9 cellular contexts compared by ENCODE assay signal in the genomic region with DNA sequence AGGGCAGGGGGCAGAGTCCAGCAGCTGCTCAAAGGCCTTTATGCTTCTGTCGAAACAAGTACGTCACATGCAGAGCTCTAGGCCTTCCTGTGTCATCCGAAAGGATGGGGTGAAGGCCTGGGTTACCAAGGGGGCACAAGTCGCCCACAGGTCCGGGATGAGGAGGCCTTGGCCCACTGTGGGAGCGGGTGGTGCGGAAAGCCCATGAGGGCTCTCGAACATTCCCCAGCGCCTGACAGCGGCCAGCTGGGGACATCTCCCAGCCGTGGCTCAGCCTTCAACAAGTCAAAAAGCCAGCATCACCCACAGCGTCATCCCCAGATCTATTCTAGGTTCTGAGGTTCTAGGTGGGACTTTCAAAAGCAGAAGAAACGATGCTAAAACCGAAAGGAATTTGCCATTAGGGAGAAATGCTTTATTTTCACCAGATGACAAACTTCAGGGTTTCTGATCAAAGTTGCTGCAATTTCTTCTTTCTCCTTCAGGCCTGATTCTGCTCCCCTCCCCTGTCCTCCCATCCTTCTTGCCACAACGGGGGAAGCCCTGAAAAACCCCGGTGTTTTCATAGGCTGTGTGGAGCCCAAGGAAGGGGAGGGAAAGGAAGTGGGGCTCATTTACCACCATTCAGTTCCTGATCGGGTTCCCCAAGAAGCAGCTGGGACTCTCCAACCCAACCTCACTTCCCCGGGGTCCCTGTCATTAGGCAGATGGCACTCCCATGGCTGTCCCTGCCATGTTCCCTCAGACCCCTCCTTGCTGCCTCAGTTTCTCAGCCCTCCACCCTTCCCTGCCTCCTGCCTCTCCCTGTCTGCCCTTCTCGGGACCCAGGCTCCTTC. TPM values are rescaled to one million over a fixed set of nuclear protein-coding genes. Genes with fewer than 3 reads are reported as not detected.
A peak's percentile ranks its signal among the peaks of the same experiment; 100 is the strongest.
DNase-seq lines count a peak whose midpoint lies in the region; ATAC-seq, FAIRE-seq and TF ChIP-seq lines count a peak whose summit lies in the region.
"Had no signal": no experiment of that assay in that cellular context is flagged by ENCODE, and none has a peak within 500 bp of the region (broad histone marks: within the 10 kb centered on the region; RNA-seq: fewer than 3 reads in every experiment).

No MANE protein-coding gene starts in this region.

- no peak for TF ChIP-seq CTCF in GM20000 (IDR thresholded peaks at IDR 0.05; ENCODE audit: extremely low read depth, missing control alignments)
- no peak for TF ChIP-seq CTCF in adrenal gland (IDR thresholded peaks at IDR 0.05)

- peak; percentile 62 for DNase-seq in GM12892 (ENCODE audit: insufficient read length)
- DNase-seq in GM20000 (ENCODE audit: low spot score), result peak; percentile 82
- DNase-seq in kidney tubule cell (ENCODE audit: low spot score), result peak; percentile 26
- DNase-seq in activated CD4-positive, alpha-beta T cell treated with anti-CD3 and anti-CD28 coated beads, Interleukin-2, amount 10 ng/mL, durations not matched to agents 24 days and 14 days, result no peak
- no peak for DNase-seq in T-helper 2 cell
- DNase-seq in adrenal gland, result no peak
- no peak for DNase-seq in H54 (ENCODE audit: insufficient read length, low spot score)
- DNase-seq: glutamatergic neuron had no signal

- peaks cover 28% of the 10 kb centered on the region for H3K9me3 Mint-ChIP-seq in activated CD4-positive, alpha-beta T cell treated with anti-CD3 and anti-CD28 coated beads, Interleukin-2, amount 10 ng/mL, durations not matched to agents 24 days and 14 days

- WGBS in adrenal gland, 4 donors, result 61 to 80% (median 76%) methylated on average over 19 of the region's 19 CpGs

- H3K4me3 Mint-ChIP-seq in activated CD4-positive, alpha-beta T cell treated with anti-CD3 and anti-CD28 coated beads, Interleukin-2, amount 10 ng/mL, durations not matched to agents 24 days and 14 days, result no peak overlapping the region

- no peak overlapping the region for H3K27ac Mint-ChIP-seq in activated CD4-positive, alpha-beta T cell treated with anti-CD3 and anti-CD28 coated beads, Interleukin-2, amount 10 ng/mL, durations not matched to agents 24 days and 14 days

- no peaks in the 10 kb centered on the region for H3K27me3 Mint-ChIP-seq in activated CD4-positive, alpha-beta T cell treated with anti-CD3 and anti-CD28 coated beads, Interleukin-2, amount 10 ng/mL, durations not matched to agents 24 days and 14 days

- no peaks in the 10 kb centered on the region for H3K9me3 ChIP-seq in adrenal gland (replicated peaks in 1 of 3)

- TF ChIP-seq POLR2A in GM12892 (IDR thresholded peaks at IDR 0.05; ENCODE audit: low read depth, low read length), result no peak
- TF ChIP-seq POLR2A in adrenal gland (IDR thresholded peaks at IDR 0.05), result no peak
- no peak for TF ChIP-seq POLR2A in H54 (IDR thresholded peaks at IDR 0.05; ENCODE audit: low read depth, low read length)

- intact Hi-C loops in activated CD4-positive, alpha-beta T cell treated with anti-CD3 and anti-CD28 coated beads, Interleukin-2, amount 10 ng/mL, durations not matched to agents 24 days and 14 days (cut with micrococcal nuclease), result no loop called here
- intact Hi-C loops in adrenal gland (cut with DNase I), result no loop called here

- peaks cover 25% of the 10 kb centered on the region for H3K36me3 Mint-ChIP-seq in activated CD4-positive, alpha-beta T cell treated with anti-CD3 and anti-CD28 coated beads, Interleukin-2, amount 10 ng/mL, durations not matched to agents 24 days and 14 days (ENCODE audit: low read depth)

- no peaks in the 10 kb centered on the region for H3K36me3 ChIP-seq in adrenal gland (replicated peaks in 1 of 2)

- H3K27me3 ChIP-seq in adrenal gland, result no peaks in the 10 kb centered on the region

- peak; percentile 38 for ATAC-seq in HG03280 (IDR thresholded peaks at IDR 0.05; ENCODE audit: unreplicated experiment)

- no peak overlapping the region for H3K4me3 ChIP-seq in adrenal gland

- H3K4me1 Mint-ChIP-seq in activated CD4-positive, alpha-beta T cell treated with anti-CD3 and anti-CD28 coated beads, Interleukin-2, amount 10 ng/mL, durations not matched to agents 24 days and 14 days, result peaks cover 12% of the 10 kb centered on the region

- peak; percentile 93 for FAIRE-seq in GM12892 (lab: Jason Lieb, UNC)
- no peak for FAIRE-seq in H54 (lab: Jason Lieb, UNC)

- H3K4me1 ChIP-seq in adrenal gland (replicated peaks in 1 of 2), result peaks cover 0 to 7% of the 10 kb centered on the region in 2 donors

- H3K27ac ChIP-seq in adrenal gland, result no peak overlapping the region

RNA-seq across cellular contexts. Expression of gene GPR137B, which starts 17.6 kb away (rescaled TPM):
- polyA plus RNA-seq in GM12892 (2012; ENCODE audit: missing spikeins), result 19.5 TPM
- total RNA-seq in activated CD4-positive, alpha-beta T cell treated with anti-CD3 and anti-CD28 coated beads, Interleukin-2, amount 10 ng/mL, durations not matched to agents 24 days and 14 days, result 6.6 and 7.7 TPM in 2 replicates
- 10 to 100 TPM; 11.8 to 30.0 (median 15.8) TPM for total RNA-seq in adrenal gland
- 1 to 10 TPM; 3.9 to 9.1 (median 4.7) TPM for polyA plus RNA-seq in adrenal gland

Comparison
In these comparisons a context has a peak if more than half of its experiments do, and no peak if none do; other contexts are left out.
1. DNase-seq: peak in GM12892 (single experiment), GM20000 (single experiment) and kidney tubule cell (single experiment); none in activated CD4-positive, alpha-beta T cell treated with anti-CD3 and anti-CD28 coated beads, Interleukin-2, amount 10 ng/mL, durations not matched to agents 24 days and 14 days (single experiment), T-helper 2 cell (0 of 5), adrenal gland (0 of 7) and H54 (single experiment).